In the genomic region with DNA sequence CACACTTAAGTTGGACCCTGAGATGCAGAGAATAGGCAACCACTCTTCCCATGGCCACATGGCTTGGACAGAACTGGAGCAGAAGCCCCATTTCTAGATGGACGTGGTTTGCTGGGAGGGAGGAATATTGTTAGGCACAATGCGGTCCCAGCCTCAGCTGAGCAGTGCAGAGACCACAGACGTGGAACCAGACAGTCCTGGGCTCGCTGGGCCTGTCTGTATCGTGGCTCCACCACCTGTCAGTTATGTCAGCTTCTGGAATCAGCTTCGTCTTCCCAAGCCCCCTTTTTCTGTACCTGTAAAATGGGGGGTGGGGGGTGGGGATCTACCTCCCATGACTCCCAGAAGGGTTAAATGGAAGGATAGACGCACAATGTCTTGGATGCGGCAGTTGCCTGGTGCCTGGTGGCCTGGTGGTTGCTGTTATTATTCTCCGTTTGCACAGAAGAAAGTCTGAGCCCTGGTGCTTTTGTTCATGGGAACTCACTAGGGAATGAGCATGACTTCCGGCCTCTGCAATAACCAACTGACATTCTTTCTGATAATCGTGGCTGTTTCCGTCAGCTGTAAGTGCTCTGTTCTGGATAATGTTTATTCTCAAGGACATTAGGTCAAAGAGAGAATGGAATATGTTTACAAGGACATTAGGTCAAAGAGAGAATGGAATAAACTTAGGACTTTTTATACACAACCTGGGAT, we compare ENCODE assay signal across 17 cellular contexts. TPM values are rescaled to one million over a fixed set of nuclear protein-coding genes. Genes with fewer than 3 reads are reported as not detected.
A peak's percentile ranks its signal among the peaks of the same experiment; 100 is the strongest.
DNase-seq lines count a peak whose midpoint lies in the region; ATAC-seq, FAIRE-seq and TF ChIP-seq lines count a peak whose summit lies in the region.
"Had no signal": no experiment of that assay in that cellular context is flagged by ENCODE, and none has a peak within 500 bp of the region (broad histone marks: within the 10 kb centered on the region; RNA-seq: fewer than 3 reads in every experiment).

No MANE protein-coding gene starts in this region.

- no peaks in the 10 kb centered on the region for H3K23me2 ChIP-seq in H9 (ENCODE audit: insufficient read length, low read depth, low read length, poor library complexity, severe bottlenecking)

- ATAC-seq in sciatic nerve = peak; percentile 78
- no peak for ATAC-seq in PC-3

- H3K14ac ChIP-seq in H9 (ENCODE audit: insufficient read depth, low read length) = no peak overlapping the region

- H4K20me1 ChIP-seq in H9 (ENCODE audit: control insufficient read depth, insufficient read depth, insufficient read length) = no peaks in the 10 kb centered on the region
- no peaks in the 10 kb centered on the region for H4K20me1 ChIP-seq in PC-3 (ENCODE audit: low read length)

- no peak overlapping the region for H4K8ac ChIP-seq in H9 (replicated peaks; ENCODE audit: insufficient read length, low read depth, low read length)

- H3K27me3 Mint-ChIP-seq in H9 (ENCODE audit: low read depth) = peaks cover 4% of the 10 kb centered on the region

- in situ Hi-C loops in GM13976 (cut with MboI; ENCODE audit: low sequenced_read_pairs, unreplicated experiment) = no loop called here

- H2AK5ac ChIP-seq in H9 (ENCODE audit: insufficient read length, low read length) = no peak overlapping the region

- POLR2A ChIA-PET in PC-3 (lab: Charles Lee; ENCODE audit: unreplicated experiment) = no interaction called here

- H2BK120ac ChIP-seq in H9 (ENCODE audit: low read depth, low read length, poor library complexity, severe bottlenecking) = no peak overlapping the region

- H3K4me1 ChIP-seq in H9 (ENCODE audit: insufficient read depth, low read length) (no peaks in the 10 kb centered on the region), colonic mucosa (no peaks in the 10 kb centered on the region), PC-3 (ENCODE audit: insufficient read depth, low read length) (no peaks in the 10 kb centered on the region)

- no CpG with 5 or more reads among the region's 12 CpGs for WGBS in H9 (ENCODE audit: extremely low coverage, insufficient read length, low lambda C conversion rate)

- no peak overlapping the region for H3K23ac ChIP-seq in H9 (ENCODE audit: insufficient read length, low read depth, low read length)

- H3K4me3 ChIP-seq in colonic mucosa = no peak overlapping the region
- H3K4me3 ChIP-seq in PC-3 (ENCODE audit: low read length) = no peak overlapping the region

- no peak overlapping the region for H4K91ac ChIP-seq in H9 (ENCODE audit: insufficient read length, low read depth, low read length)

- H3K9me2 ChIP-seq in PC-3 (replicated peaks; ENCODE audit: low read length) = no peaks in the 10 kb centered on the region

- no peak overlapping the region for H2BK5ac ChIP-seq in H9 (ENCODE audit: insufficient read length, low read length)

- no peaks in the 10 kb centered on the region for H3K36me3 Mint-ChIP-seq in H9 (ENCODE audit: insufficient read depth in 1 of 3, low read depth in 3 of 3)

- FAIRE-seq in D721Med (lab: Jason Lieb, UNC) = no peak

- no peaks in the 10 kb centered on the region for H3F3A ChIP-seq in PC-3 (ENCODE audit: low read length, unreplicated experiment)

- H2AFZ ChIP-seq in H9 (ENCODE audit: low read length) = no peak overlapping the region
- H2AFZ ChIP-seq in PC-3 (ENCODE audit: low read length) = no peak overlapping the region

- H3K36me3 ChIP-seq in colonic mucosa (no peaks in the 10 kb centered on the region), PC-3 (ENCODE audit: low read depth, low read length) (no peaks in the 10 kb centered on the region)
- H3K36me3 ChIP-seq: neutrophil, WERI-Rb-1 had no signal

- H2BK20ac ChIP-seq in H9 (ENCODE audit: low read depth, low read length, poor library complexity, severe bottlenecking) = no peak overlapping the region

- no peaks in the 10 kb centered on the region for H3K79me1 ChIP-seq in H9 (ENCODE audit: insufficient read depth, low read depth, low read length, poor library complexity, severe bottlenecking)

- no peak overlapping the region for H3K27ac Mint-ChIP-seq in H9

- H3K27me3 ChIP-seq in H9 (ENCODE audit: insufficient read depth, low read length) (no peaks in the 10 kb centered on the region), colonic mucosa (no peaks in the 10 kb centered on the region), PC-3 (ENCODE audit: low read length) (0 out of 2 replicates have a peak, but pooled peaks cover 2% of the 10 kb centered on the region)
- H3K27me3 ChIP-seq: neutrophil had no signal

- no peak overlapping the region for H3K56ac ChIP-seq in H9 (ENCODE audit: insufficient read length, low read depth, low read length)

- H3K79me2 ChIP-seq in H9 (ENCODE audit: insufficient read depth, low read length) (no peaks in the 10 kb centered on the region), PC-3 (ENCODE audit: low read length) (no peaks in the 10 kb centered on the region)

- H3K4me2 ChIP-seq in H9 (ENCODE audit: insufficient read depth, insufficient read length, low read length) (no peak overlapping the region), PC-3 (ENCODE audit: low read length) (no peak overlapping the region)

- no peak overlapping the region for H3K9ac ChIP-seq in H9 (ENCODE audit: extremely low read depth, insufficient read length, low read length)
- no peak overlapping the region for H3K9ac ChIP-seq in colonic mucosa (ENCODE audit: low read depth in 2 of 2, low read length in 2 of 2)
- no peak overlapping the region for H3K9ac ChIP-seq in PC-3 (ENCODE audit: low read length)

- BruUV-seq in PC-3 (replicated peaks; lab: Mats Ljungman, UMichigan) = no TSS peak

- no peak overlapping the region for H4K5ac ChIP-seq in H9 (ENCODE audit: insufficient read length, low read depth, low read length)

- intact Hi-C loops in colonic mucosa (cut with DNase I) = no loop called here
- intact Hi-C loops in sciatic nerve (cut with DNase I) = no loop called here
- intact Hi-C loops in PC-3 (cut with micrococcal nuclease) = no loop called here

- H2BK12ac ChIP-seq in H9 (ENCODE audit: insufficient read length, low read depth, low read length) = no peak overlapping the region

- H3K4ac ChIP-seq in H9 (ENCODE audit: low read depth, low read length) = no peak overlapping the region

- H3K9me3 ChIP-seq in H9 (ENCODE audit: control insufficient read depth, low read depth, low read length) (no peaks in the 10 kb centered on the region), colonic mucosa (no peaks in the 10 kb centered on the region), PC-3 (ENCODE audit: low read length) (no peaks in the 10 kb centered on the region)
- H3K9me3 ChIP-seq: neutrophil had no signal

- H3K4me1 Mint-ChIP-seq in H9 = peaks cover 12% of the 10 kb centered on the region in 2 experiments

- no peak overlapping the region for H3K4me3 Mint-ChIP-seq in H9

- TF ChIP-seq CTCF in H9 (conservative IDR thresholded peaks at IDR 0.05) (no peak), colonic mucosa (IDR thresholded peaks at IDR 0.05) (no peak), PC-3 (conservative IDR thresholded peaks at IDR 0.05; ENCODE audit: low read depth, low read length) (no peak), D721Med (IDR thresholded peaks at IDR 0.05; ENCODE audit: insufficient read depth, missing control alignments) (no peak), GM13976 (IDR thresholded peaks at IDR 0.05; ENCODE audit: borderline replicate concordance, control extremely low read depth, extremely low read depth, insufficient read depth, missing control alignments) (no peak)

- H3T11ph ChIP-seq in H9 (ENCODE audit: low read length) = no peak overlapping the region

- H2BK15ac ChIP-seq in H9 (ENCODE audit: low read depth, low read length) = no peak overlapping the region

- CTCF ChIA-PET in PC-3 (lab: Charles Lee) = no interaction called here

- H3K27ac ChIP-seq in H9 (ENCODE audit: insufficient read length, low read depth, low read length) = no peak overlapping the region
- H3K27ac ChIP-seq in colonic mucosa = peak overlapping the region; percentile 7
- no peak overlapping the region for H3K27ac ChIP-seq in PC-3 (ENCODE audit: low read length)
- H3K27ac ChIP-seq: neutrophil, WERI-Rb-1 had no signal

- peaks cover 7 to 9% of the 10 kb centered on the region in 2 experiments; a peak in 4 of 5 replicates for H3K9me3 Mint-ChIP-seq in H9

- no peak overlapping the region for H3K18ac ChIP-seq in H9 (ENCODE audit: insufficient read length, low read depth, low read length)

- peak; percentile 18 for DNase-seq in H9
- DNase-seq in colonic mucosa = no peak
- DNase-seq in iris pigment epithelial cell (ENCODE audit: low read depth) = peak; percentile 45
- DNase-seq in sciatic nerve (ENCODE audit: low spot score) = peak; percentile 26
- DNase-seq in PC-3 = no peak
- DNase-seq in HuH-7 (ENCODE audit: low spot score) = no peak
- DNase-seq in D721Med (ENCODE audit: insufficient read length, low spot score) = no peak
- DNase-seq in GM13976 (ENCODE audit: low spot score) = no peak
- DNase-seq: AML-193; DMS 273 treated with DMSO at 0.1 percent for 48 hours; effector CD4-positive, alpha-beta T cell; NCI-H1930; NK-92 treated with Interleukin-12 subunit alpha and Interleukin-12 subunit beta, amount 100 ng/mL, for 24 hours; stimulated activated CD4-positive, alpha-beta T cell treated with anti-CD3 and anti-CD28 coated beads, Interleukin-2, amount 100 ng/mL, for 24 hours; WERI-Rb-1 had no signal

RNA-seq across cellular contexts. Expression of a gene that starts 31.4 kb away (rescaled TPM):
- total RNA-seq in H9 (2021) (0.39 TPM in 1 of 2 replicates, not detected in the other), colonic mucosa (under 1 TPM; 0.47 to 0.80 TPM), sciatic nerve (1.1 TPM), PC-3 (2014; rRNA removed) (0.44 TPM in 1 of 2 replicates, not detected in the other)

RNA-seq across cellular contexts. Expression of a gene that starts 31.7 kb away (rescaled TPM):
- total RNA-seq in H9 (2021) = not detected in 2 replicates
- not detected for total RNA-seq in colonic mucosa
- 7.6 TPM for total RNA-seq in sciatic nerve
- total RNA-seq in PC-3 (2014; rRNA removed) = not detected in 2 replicates
- total RNA-seq: glomerular endothelial cell had no signal

RNA-seq across cellular contexts. Expression of a gene that starts 51.2 kb away (rescaled TPM):
- total RNA-seq in H9 (2021) = 2,120 and 2,130 TPM in 2 replicates
- 1,000 to 10,000 TPM in 1 of 2 donors, 100 to 1,000 TPM in 1; 941 to 1,015 TPM for total RNA-seq in colonic mucosa
- 852 TPM for total RNA-seq in sciatic nerve
- total RNA-seq in PC-3 (2014; rRNA removed) = 1,408 and 1,694 TPM in 2 replicates

Comparison
In these comparisons a context has a peak if more than half of its experiments do, and no peak if none do; other contexts are left out.
1. DNase-seq: peak in H9 (single experiment), iris pigment epithelial cell (single experiment) and sciatic nerve (single experiment); none in colonic mucosa (single experiment), PC-3 (single experiment), HuH-7 (single experiment), D721Med (single experiment) and GM13976 (single experiment).